In the genomic region with DNA sequence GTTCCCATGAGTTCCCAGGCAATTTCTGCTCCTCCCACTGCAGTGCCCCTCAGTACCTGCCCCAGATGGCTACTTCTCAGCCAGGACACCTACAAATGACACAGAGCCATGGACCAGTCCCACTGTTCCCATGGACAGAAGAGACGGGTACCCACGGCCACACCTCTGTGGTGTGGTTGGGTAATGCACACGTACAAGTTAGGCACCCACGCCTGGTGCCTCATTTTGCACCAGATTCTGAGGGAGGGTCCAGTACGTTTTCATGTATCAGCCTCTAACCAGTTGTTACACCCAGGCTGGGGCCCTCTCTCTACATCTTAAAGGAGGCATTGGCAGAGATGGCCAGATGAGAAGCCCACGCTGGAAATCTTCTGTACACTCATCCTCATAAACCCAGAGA, we compare ENCODE assay signal across 25 cellular contexts.
"Had no signal": no experiment of that assay in that cellular context is flagged by ENCODE, and none has a peak within 500 bp of the region (broad histone marks: within the 10 kb centered on the region; RNA-seq: fewer than 3 reads in every experiment).

No MANE protein-coding gene starts in this region.

- H3K9me3 ChIP-seq: left ventricle myocardium inferior, neutrophil, right lobe of liver, thoracic aorta, upper lobe of left lung had no signal

- H3K27ac ChIP-seq: left ventricle myocardium inferior, neutrophil, parathyroid adenoma, right lobe of liver, thoracic aorta, upper lobe of left lung, VCaP had no signal

- H3K4me1 Mint-ChIP-seq: activated CD4-positive, alpha-beta T cell treated with anti-CD3 and anti-CD28 coated beads, Interleukin-2, amount 10 ng/mL, durations not matched to agents 24 days and 14 days; activated naive CD4-positive, alpha-beta T cell treated with anti-CD3 and anti-CD28 coated beads, Interleukin-2, amount 50 U/mL, for 24 hours; stimulated activated memory B cell treated with anti-CD40 and anti-IgM and Interleukin-4, amounts not matched to agents 10 μg/mL and 1 μg/mL and 100 μg/mL, for 72 hours; T-cell had no signal

- H3K4me3 Mint-ChIP-seq: activated CD4-positive, alpha-beta T cell treated with anti-CD3 and anti-CD28 coated beads, Interleukin-2, amount 10 ng/mL, durations not matched to agents 24 days and 14 days; activated naive CD4-positive, alpha-beta T cell treated with anti-CD3 and anti-CD28 coated beads, Interleukin-2, amount 50 U/mL, for 24 hours; brain; dendritic cell treated with granulocyte-macrophage colony-stimulating factor and Interleukin-4, amounts not matched to agents 40 ng/mL and 50 ng/mL, for 4 days; nephron; stimulated activated memory B cell treated with anti-CD40 and anti-IgM and Interleukin-4, amounts not matched to agents 10 μg/mL and 1 μg/mL and 100 μg/mL, for 72 hours; T-cell; T-helper 2 cell treated with Interferon-gamma antibody and Interleukin-4, amounts not matched to agents 5 μg/mL and 100 μg/mL, for 36 hours had no signal

- ATAC-seq: activated CD4-positive, CD25-positive, alpha-beta regulatory T cell treated with anti-CD3 and anti-CD28 coated beads, Interleukin-2, amount 50 U/mL, for 24 hours; right lobe of liver; stimulated activated memory B cell treated with anti-CD40 and anti-IgM and Interleukin-4, amounts not matched to agents 10 μg/mL and 1 μg/mL and 100 μg/mL, for 72 hours; T-cell had no signal

- H3K27me3 ChIP-seq: right lobe of liver, upper lobe of left lung had no signal

- H2AFZ ChIP-seq: parathyroid adenoma had no signal

- H3K4me1 ChIP-seq: left ventricle myocardium inferior, parathyroid adenoma, right lobe of liver, upper lobe of left lung had no signal

- H3K36me3 ChIP-seq: left ventricle myocardium inferior, neutrophil, right lobe of liver, thoracic aorta, upper lobe of left lung had no signal

- H3K27me3 Mint-ChIP-seq: activated CD4-positive, alpha-beta T cell treated with anti-CD3 and anti-CD28 coated beads, Interleukin-2, amount 10 ng/mL, durations not matched to agents 24 days and 14 days had no signal

- H3K9me3 Mint-ChIP-seq: activated CD4-positive, alpha-beta T cell treated with anti-CD3 and anti-CD28 coated beads, Interleukin-2, amount 10 ng/mL, durations not matched to agents 24 days and 14 days; activated naive CD4-positive, alpha-beta T cell treated with anti-CD3 and anti-CD28 coated beads, Interleukin-2, amount 50 U/mL, for 24 hours; dendritic cell treated with granulocyte-macrophage colony-stimulating factor and Interleukin-4, amounts not matched to agents 40 ng/mL and 50 ng/mL, for 4 days; stimulated activated memory B cell treated with anti-CD40 and anti-IgM and Interleukin-4, amounts not matched to agents 10 μg/mL and 1 μg/mL and 100 μg/mL, for 72 hours; T-cell; T-helper 2 cell treated with Interferon-gamma antibody and Interleukin-4, amounts not matched to agents 5 μg/mL and 100 μg/mL, for 36 hours had no signal

- H3K27ac Mint-ChIP-seq: activated CD4-positive, alpha-beta T cell treated with anti-CD3 and anti-CD28 coated beads, Interleukin-2, amount 10 ng/mL, durations not matched to agents 24 days and 14 days; activated naive CD4-positive, alpha-beta T cell treated with anti-CD3 and anti-CD28 coated beads, Interleukin-2, amount 50 U/mL, for 24 hours; dendritic cell treated with granulocyte-macrophage colony-stimulating factor and Interleukin-4, amounts not matched to agents 40 ng/mL and 50 ng/mL, for 4 days; nephron; stimulated activated memory B cell treated with anti-CD40 and anti-IgM and Interleukin-4, amounts not matched to agents 10 μg/mL and 1 μg/mL and 100 μg/mL, for 72 hours; T-cell; T-helper 2 cell treated with Interferon-gamma antibody and Interleukin-4, amounts not matched to agents 5 μg/mL and 100 μg/mL, for 36 hours had no signal

- DNase-seq: activated CD4-positive, alpha-beta T cell treated with anti-CD3 and anti-CD28 coated beads, Interleukin-2, amount 10 ng/mL, durations not matched to agents 24 days and 14 days; activated gamma-delta T cell treated with Interleukin-2 at 50 U/mL for 16 hours; anterior cingulate cortex; effector CD8-positive, alpha-beta T cell; foreskin melanocyte; kidney glomerular epithelial cell; left ventricle myocardium inferior; mammary epithelial cell; midbrain; small intestine; stimulated activated CD4-positive, alpha-beta T cell treated with anti-CD3 and anti-CD28 coated beads, Interleukin-15, amount 100 ng/mL, for 24 hours; upper lobe of left lung had no signal

- H3K36me3 Mint-ChIP-seq: activated naive CD4-positive, alpha-beta T cell treated with anti-CD3 and anti-CD28 coated beads, Interleukin-2, amount 50 U/mL, for 24 hours; brain; stimulated activated memory B cell treated with anti-CD40 and anti-IgM and Interleukin-4, amounts not matched to agents 10 μg/mL and 1 μg/mL and 100 μg/mL, for 72 hours; T-cell had no signal

- H3K4me3 ChIP-seq: left ventricle myocardium inferior, right lobe of liver, thoracic aorta, upper lobe of left lung had no signal

- H3K79me2 ChIP-seq: parathyroid adenoma had no signal
